17 cellular contexts compared by ENCODE assay signal in the genomic region with DNA sequence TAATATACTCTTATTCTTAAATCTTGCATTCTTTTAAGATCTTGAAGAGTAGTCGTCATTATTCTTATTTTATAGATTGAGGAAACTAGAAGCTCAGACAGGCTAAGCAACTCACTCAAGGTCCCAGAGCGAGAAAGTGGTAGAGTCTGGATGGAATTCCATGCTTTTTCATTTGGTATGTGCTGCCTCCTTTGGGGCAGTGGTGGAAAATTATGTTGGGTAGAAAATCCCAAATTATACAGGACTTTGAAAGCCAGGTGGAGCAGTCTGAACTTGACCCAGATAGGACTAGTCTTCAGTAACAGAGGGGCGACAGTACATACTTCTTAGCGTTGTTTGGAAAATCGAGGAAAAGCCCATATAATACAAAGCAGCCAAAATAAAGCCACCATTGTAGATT.
DNase-seq lines count a peak whose midpoint lies in the region; ATAC-seq and TF ChIP-seq lines count a peak whose summit lies in the region.
"Had no signal": no experiment of that assay in that cellular context is flagged by ENCODE, and none has a peak within 500 bp of the region (broad histone marks: within the 10 kb centered on the region; RNA-seq: fewer than 3 reads in every experiment).

No MANE protein-coding gene starts in this region.

- peaks cover 5% of the 10 kb centered on the region for H3K27me3 Mint-ChIP-seq in T-helper 2 cell treated with Interferon-gamma antibody and Interleukin-4, amounts not matched to agents 5 μg/mL and 100 μg/mL, for 36 hours (ENCODE audit: low read depth)

- TF ChIP-seq CTCF in AG09319 (IDR thresholded peaks at IDR 0.05; ENCODE audit: low read depth, low read length) (peak; percentile 4), astrocyte of the spinal cord (IDR thresholded peaks at IDR 0.05; ENCODE audit: low read depth, low read length) (peak; percentile 25), kidney epithelial cell (IDR thresholded peaks at IDR 0.05; ENCODE audit: insufficient read depth, low read length, poor library complexity, severe bottlenecking) (peak; percentile 32)

- H3K4me3 ChIP-seq in astrocyte of the spinal cord (ENCODE audit: low read depth, low read length) (no peak overlapping the region), kidney epithelial cell (ENCODE audit: low read depth, low read length) (no peak overlapping the region)
- H3K4me3 ChIP-seq: BLaER1, suprapubic skin had no signal

- no peaks in the 10 kb centered on the region for H3K36me3 Mint-ChIP-seq in T-helper 2 cell treated with Interferon-gamma antibody and Interleukin-4, amounts not matched to agents 5 μg/mL and 100 μg/mL, for 36 hours (ENCODE audit: low read depth)

- no peaks in the 10 kb centered on the region for H3K36me3 ChIP-seq in kidney epithelial cell (ENCODE audit: control insufficient read depth, insufficient read depth, low read length)
- H3K36me3 ChIP-seq: BLaER1, suprapubic skin had no signal

- DNase-seq in AG09319 (ENCODE audit: extremely low read depth, low read depth): no peak
- DNase-seq in HT1080 (ENCODE audit: low read depth): peak; percentile 21
- no peak for DNase-seq in astrocyte of the spinal cord (ENCODE audit: low read depth, low spot score)
- no peak for DNase-seq in kidney epithelial cell (ENCODE audit: low read depth)
- no peak for DNase-seq in effector CD8-positive, alpha-beta T cell (lab: John Stamatoyannopoulos, UW)
- DNase-seq in T-helper 2 cell treated with Interferon-gamma antibody and Interleukin-4, amounts not matched to agents 5 μg/mL and 100 μg/mL, for 36 hours (ENCODE audit: low spot score): no peak
- no peak for DNase-seq in DMS153 (lab: John Stamatoyannopoulos, UW)
- DNase-seq: central memory CD4-positive, alpha-beta T cell; H7; Kasumi-1; left colon; SW 1271 had no signal

- no peaks in the 10 kb centered on the region for H3K9me3 Mint-ChIP-seq in T-helper 2 cell treated with Interferon-gamma antibody and Interleukin-4, amounts not matched to agents 5 μg/mL and 100 μg/mL, for 36 hours

- H3K4me3 Mint-ChIP-seq in T-helper 2 cell treated with Interferon-gamma antibody and Interleukin-4, amounts not matched to agents 5 μg/mL and 100 μg/mL, for 36 hours: no peak overlapping the region

- ATAC-seq in HG03378 (IDR thresholded peaks at IDR 0.05; ENCODE audit: unreplicated experiment): no peak
- ATAC-seq: activated CD4-positive, CD25-positive, alpha-beta regulatory T cell treated with anti-CD3 and anti-CD28 coated beads, Interleukin-2, amount 50 U/mL, for 24 hours; activated naive CD4-positive, alpha-beta T cell treated with anti-CD3 and anti-CD28 coated beads, Interleukin-2, amount 50 U/mL, for 72 hours; left colon had no signal

- peaks cover 2% of the 10 kb centered on the region for H3K27me3 ChIP-seq in kidney epithelial cell (ENCODE audit: control insufficient read depth, insufficient read depth, low read length)
- H3K27me3 ChIP-seq: BLaER1 had no signal

- in situ Hi-C loops in astrocyte of the spinal cord (cut with HindIII; ENCODE audit: low sequenced_read_pairs): no loop called here

- no peaks in the 10 kb centered on the region for H3K4me1 Mint-ChIP-seq in T-helper 2 cell treated with Interferon-gamma antibody and Interleukin-4, amounts not matched to agents 5 μg/mL and 100 μg/mL, for 36 hours (ENCODE audit: low read depth)

- H3K27ac Mint-ChIP-seq in T-helper 2 cell treated with Interferon-gamma antibody and Interleukin-4, amounts not matched to agents 5 μg/mL and 100 μg/mL, for 36 hours: no peak overlapping the region
- H3K27ac Mint-ChIP-seq: activated naive CD4-positive, alpha-beta T cell treated with anti-CD3 and anti-CD28 coated beads, Interleukin-2, amount 50 U/mL, for 72 hours had no signal
